In the genomic region with DNA sequence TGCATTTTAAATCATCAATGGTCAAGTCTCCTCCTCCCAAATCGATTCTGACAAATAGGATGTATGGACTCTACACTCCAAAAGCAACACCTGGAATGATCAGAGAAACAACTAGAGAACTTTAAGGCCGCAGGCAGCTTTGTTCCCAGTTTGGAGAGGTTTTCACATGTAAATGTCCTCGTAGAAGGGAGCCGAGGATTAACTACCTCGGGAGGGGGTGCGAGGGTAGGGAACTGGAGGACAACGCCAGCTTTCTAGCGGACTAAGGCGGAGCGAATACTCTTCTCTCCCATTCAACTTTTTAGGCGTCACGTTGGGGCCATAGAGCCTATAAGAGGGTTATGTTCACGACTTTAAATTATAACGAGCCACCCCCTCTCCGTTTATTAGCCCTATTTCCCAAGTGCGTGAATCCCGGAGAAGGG, we compare ENCODE assay signal across 8 cellular contexts. TPM values are rescaled to one million over a fixed set of nuclear protein-coding genes. Genes with fewer than 3 reads are reported as not detected.
DNase-seq lines count a peak whose midpoint lies in the region; ATAC-seq and TF ChIP-seq lines count a peak whose summit lies in the region.

No MANE protein-coding gene starts in this region.

- H3K4me1 ChIP-seq in H9 (ENCODE audit: insufficient read depth, low read length) (peaks cover 3% of the 10 kb centered on the region; the same call in 1 of the 2 replicates), heart left ventricle (peaks cover 16 to 60% (median 41%) of the 10 kb centered on the region in 12 donors)

- H3K4me3 Mint-ChIP-seq in H9 (no peak overlapping the region; a peak in 1 of 5 replicates), progenitor cell of endocrine pancreas (ENCODE audit: low read depth) (peak overlapping the region; percentile 86)

- intact Hi-C loops in heart left ventricle (cut with DNase I): loop anchor here in 1 of 10 donors (5.0 kb wide), 1 partner anchor 73 kb away; the partner anchor contains the start of gene SOD1

- H2BK12ac ChIP-seq in H9 (ENCODE audit: insufficient read length, low read depth, low read length): no peak overlapping the region

- peak overlapping the region; percentile 96 for H3K4me2 ChIP-seq in H9 (ENCODE audit: insufficient read depth, insufficient read length, low read length)

- H2AFZ ChIP-seq in H9 (ENCODE audit: low read length): no peak overlapping the region

- peak overlapping the region; percentile 85 to 98 (median 88) for H3K27ac Mint-ChIP-seq in H9
- peak overlapping the region; percentile 93 for H3K27ac Mint-ChIP-seq in progenitor cell of endocrine pancreas

- H2BK120ac ChIP-seq in H9 (ENCODE audit: low read depth, low read length, poor library complexity, severe bottlenecking): no peak overlapping the region

- DNase-seq in H9 (peak; percentile 82), heart left ventricle (peak in 1 of 5 donors; percentile 16), progenitor cell of endocrine pancreas (ENCODE audit: low spot score, unreplicated experiment) (no peak), HuH-7.5 (ENCODE audit: low spot score) (no peak)
- no peak for DNase-seq in NK-92 treated with Interleukin-12 subunit alpha and Interleukin-12 subunit beta, amount 100 ng/mL, for 24 hours (lab: John Stamatoyannopoulos, UW)

- peaks cover 2% of the 10 kb centered on the region; the same call in 1 of the 2 replicates for H3K27me3 Mint-ChIP-seq in H9 (ENCODE audit: low read depth)
- no peaks in the 10 kb centered on the region for H3K27me3 Mint-ChIP-seq in progenitor cell of endocrine pancreas

- H3K9me3 ChIP-seq in H9 (ENCODE audit: control insufficient read depth, low read depth, low read length) (no peaks in the 10 kb centered on the region), heart left ventricle (no peaks in the 10 kb centered on the region)

- H4K20me1 ChIP-seq in H9 (ENCODE audit: control insufficient read depth, insufficient read depth, insufficient read length): no peaks in the 10 kb centered on the region

- H3K27ac ChIP-seq in C4-2B: peak overlapping the region; percentile 98
- peak overlapping the region; percentile 41 for H3K27ac ChIP-seq in H9 (ENCODE audit: insufficient read length, low read depth, low read length)
- H3K27ac ChIP-seq in heart left ventricle: peak overlapping the region in 11 of 12 donors; percentile 90 to 98 (median 96)

- no peak overlapping the region for H4K5ac ChIP-seq in H9 (ENCODE audit: insufficient read length, low read depth, low read length)

- H3K14ac ChIP-seq in H9 (ENCODE audit: insufficient read depth, low read length): peak overlapping the region; percentile 44

- H3K23me2 ChIP-seq in H9 (ENCODE audit: insufficient read length, low read depth, low read length, poor library complexity, severe bottlenecking): peaks cover 9% of the 10 kb centered on the region

- ATAC-seq in heart left ventricle (peak in 2 of 4 donors; percentile 2 to 9), GM21447 (IDR thresholded peaks at IDR 0.05; ENCODE audit: unreplicated experiment) (no peak)

- H3K27me3 ChIP-seq in H9 (ENCODE audit: insufficient read depth, low read length) (no peaks in the 10 kb centered on the region), heart left ventricle (no peaks in the 10 kb centered on the region)

- H3K36me3 Mint-ChIP-seq in H9 (ENCODE audit: insufficient read depth in 1 of 3, low read depth in 3 of 3) (peaks cover 0 to 11% (median 6%) of the 10 kb centered on the region in 3 experiments; a peak in 4 of 7 replicates), progenitor cell of endocrine pancreas (ENCODE audit: insufficient read depth) (peaks cover 2% of the 10 kb centered on the region)

- no peak for TF ChIP-seq CTCF in C4-2B (conservative IDR thresholded peaks at IDR 0.05)
- TF ChIP-seq CTCF in H9 (conservative IDR thresholded peaks at IDR 0.05): no peak
- no peak for TF ChIP-seq CTCF in WI38 (IDR thresholded peaks at IDR 0.05; ENCODE audit: low read depth, low read length)
- TF ChIP-seq CTCF in heart left ventricle (IDR thresholded peaks at IDR 0.05): no peak
- no peak for TF ChIP-seq CTCF in progenitor cell of endocrine pancreas (IDR thresholded peaks at IDR 0.05; ENCODE audit: unreplicated experiment)

- H3K36me3 ChIP-seq in heart left ventricle: no peaks in the 10 kb centered on the region

- H3K4me1 Mint-ChIP-seq in H9: peaks cover 5 to 6% of the 10 kb centered on the region in 2 experiments
- peaks cover 7% of the 10 kb centered on the region for H3K4me1 Mint-ChIP-seq in progenitor cell of endocrine pancreas (ENCODE audit: low read depth)

- no peak overlapping the region for H3T11ph ChIP-seq in H9 (ENCODE audit: low read length)

- no peak overlapping the region for H2AK5ac ChIP-seq in H9 (ENCODE audit: insufficient read length, low read length)

- WGBS in H9 (ENCODE audit: extremely low coverage, insufficient read length, low lambda C conversion rate): no CpG with 5 or more reads among the region's 17 CpGs
- WGBS in heart left ventricle, 4 donors: 0 to 1% (median 0%) methylated on average over 17 of the region's 17 CpGs

- H2BK5ac ChIP-seq in H9 (ENCODE audit: insufficient read length, low read length): no peak overlapping the region

- H3K9ac ChIP-seq in H9 (ENCODE audit: extremely low read depth, insufficient read length, low read length): peak overlapping the region; percentile 87

- H3K4me3 ChIP-seq in WI38 (ENCODE audit: low read depth, low read length): peak overlapping the region; percentile 89
- H3K4me3 ChIP-seq in heart left ventricle: peak overlapping the region; percentile 70 to 99 (median 90)

- H3K79me1 ChIP-seq in H9 (ENCODE audit: insufficient read depth, low read depth, low read length, poor library complexity, severe bottlenecking): no peaks in the 10 kb centered on the region

- no peak overlapping the region for H3K4ac ChIP-seq in H9 (ENCODE audit: low read depth, low read length)

- H2BK15ac ChIP-seq in H9 (ENCODE audit: low read depth, low read length): no peak overlapping the region

- TF ChIP-seq POLR2A in heart left ventricle (IDR thresholded peaks at IDR 0.05): no peak

- no peak overlapping the region for H3K23ac ChIP-seq in H9 (ENCODE audit: insufficient read length, low read depth, low read length)

- peak overlapping the region; percentile 91 for H3K18ac ChIP-seq in H9 (ENCODE audit: insufficient read length, low read depth, low read length)

- H4K8ac ChIP-seq in H9 (replicated peaks; ENCODE audit: insufficient read length, low read depth, low read length): no peak overlapping the region

- H3K56ac ChIP-seq in H9 (ENCODE audit: insufficient read length, low read depth, low read length): no peak overlapping the region

- H3K9me3 Mint-ChIP-seq in H9 (no peaks in the 10 kb centered on the region), progenitor cell of endocrine pancreas (ENCODE audit: low read depth) (no peaks in the 10 kb centered on the region)

- no peak overlapping the region for H4K91ac ChIP-seq in H9 (ENCODE audit: insufficient read length, low read depth, low read length)

- H2BK20ac ChIP-seq in H9 (ENCODE audit: low read depth, low read length, poor library complexity, severe bottlenecking): no peak overlapping the region

- H3K79me2 ChIP-seq in H9 (ENCODE audit: insufficient read depth, low read length): peaks cover 40% of the 10 kb centered on the region

RNA-seq across cellular contexts. Expression of gene SCAF4, which starts 1.2 kb away (rescaled TPM):
- total RNA-seq in H9 (2021) (69.1 and 76.8 TPM in 2 replicates), heart left ventricle (10 to 100 TPM in 8 of 9 donors, 1 to 10 TPM in 1; 9.3 to 25.8 (median 17.3) TPM), progenitor cell of endocrine pancreas (60.0 and 65.5 TPM in 2 replicates)
- polyA plus RNA-seq in heart left ventricle: 10 to 100 TPM in 1 of 2 donors, 1 to 10 TPM in 1; 7.8 to 10.2 TPM

Comparison
In these comparisons a context has a peak if more than half of its experiments do, and no peak if none do; other contexts are left out.
1. H3K27ac ChIP-seq: peak in every context shown above with its lines; median percentile 98 in C4-2B; 96 in heart left ventricle; 41 in H9.